ENCODE assay signal across 1 cellular context in genomic region chr1:111704776-111705175, GRCh38.
TF ChIP-seq lines count a peak whose summit lies in the region.

No MANE protein-coding gene starts in this region.

TF ChIP-seq in K562, 482 proteins besides CTCF, POLR2A, EP300 and RAD21 (continued from another document):
- TF ChIP-seq MAFF (IDR thresholded peaks at IDR 0.05; ENCODE audit: low read length): no peak
- TF ChIP-seq, protein P1, sequence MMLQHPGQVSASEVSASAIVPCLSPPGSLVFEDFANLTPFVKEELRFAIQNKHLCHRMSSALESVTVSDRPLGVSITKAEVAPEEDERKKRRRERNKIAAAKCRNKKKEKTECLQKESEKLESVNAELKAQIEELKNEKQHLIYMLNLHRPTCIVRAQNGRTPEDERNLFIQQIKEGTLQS (IDR thresholded peaks at IDR 0.05): peak; percentile 38
- TF ChIP-seq, protein P1 (CRISPR knock-in tag; conservative IDR thresholded peaks at IDR 0.05): no peak
TF ChIP-seq in K562: peak in this region for 1.
